ENCODE assay signal across 8 cellular contexts in the genomic region with DNA sequence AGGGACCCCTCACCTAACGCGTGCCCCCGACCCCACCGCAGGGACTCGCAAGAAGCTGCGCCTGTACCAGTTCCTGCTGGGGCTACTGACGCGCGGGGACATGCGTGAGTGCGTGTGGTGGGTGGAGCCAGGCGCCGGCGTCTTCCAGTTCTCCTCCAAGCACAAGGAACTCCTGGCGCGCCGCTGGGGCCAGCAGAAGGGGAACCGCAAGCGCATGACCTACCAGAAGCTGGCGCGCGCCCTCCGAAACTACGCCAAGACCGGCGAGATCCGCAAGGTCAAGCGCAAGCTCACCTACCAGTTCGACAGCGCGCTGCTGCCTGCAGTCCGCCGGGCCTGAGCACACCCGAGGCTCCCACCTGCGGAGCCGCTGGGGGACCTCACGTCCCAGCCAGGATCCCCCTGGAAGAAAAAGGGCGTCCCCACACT. TPM values are rescaled to one million over a fixed set of nuclear protein-coding genes. Genes with fewer than 3 reads are reported as not detected.
DNase-seq lines count a peak whose midpoint lies in the region; ATAC-seq and TF ChIP-seq lines count a peak whose summit lies in the region.

No MANE protein-coding gene starts in this region.

- H3K9me3 Mint-ChIP-seq in CD4-positive, alpha-beta memory T cell = no peaks in the 10 kb centered on the region

- peak overlapping the region in 1 of 7 donors; percentile 13 for H3K27ac Mint-ChIP-seq in CD4-positive, alpha-beta memory T cell

- H3K4me1 Mint-ChIP-seq in CD4-positive, alpha-beta memory T cell = peaks cover 6 to 20% (median 12%) of the 10 kb centered on the region in 4 donors

- no peak for TF ChIP-seq CTCF in brain microvascular endothelial cell (IDR thresholded peaks at IDR 0.05; ENCODE audit: low read depth, low read length, missing control alignments)

- CTCF ChIA-PET in CD4-positive, alpha-beta memory T cell (lab: Charles Lee; ENCODE audit: partially characterized antibody) = interaction anchor here (1.0 to 1.6 kb wide), 2 partner anchors 59 to 356 kb away, joined by 3 read pairs; no protein-coding TSS in a partner anchor

- no peaks in the 10 kb centered on the region for H3K27me3 ChIP-seq in CD4-positive, alpha-beta memory T cell (ENCODE audit: insufficient read depth, low read length)
- H3K27me3 ChIP-seq in brain microvascular endothelial cell (replicated peaks) = peaks cover 14% of the 10 kb centered on the region

- H3K27me3 Mint-ChIP-seq in CD4-positive, alpha-beta memory T cell = peaks cover 4 to 19% of the 10 kb centered on the region in 2 donors

- peak overlapping the region; percentile 25 to 77 (median 59) for H3K4me3 Mint-ChIP-seq in CD4-positive, alpha-beta memory T cell

- in situ Hi-C loops in brain microvascular endothelial cell (cut with HindIII; ENCODE audit: low pct_ligation_motif_present, low sequenced_read_pairs) = no loop called here

- no peaks in the 10 kb centered on the region for H3K36me3 Mint-ChIP-seq in CD4-positive, alpha-beta memory T cell

- no peak overlapping the region for H3K27ac ChIP-seq in CD4-positive, alpha-beta memory T cell (ENCODE audit: low read depth, low read length)
- no peak overlapping the region for H3K27ac ChIP-seq in brain microvascular endothelial cell

- peak in 4 of 5 donors; percentile 24 to 32 (median 26) for DNase-seq in CD4-positive, alpha-beta memory T cell
- DNase-seq in NOMO-1 (lab: John Stamatoyannopoulos, UW; ENCODE audit: unreplicated experiment in 2 of 2) (peak; percentile 93 to 96), brain microvascular endothelial cell (peak; percentile 73), skeletal muscle cell (ENCODE audit: low read depth) (peak; percentile 44), NCI-H2029 (lab: John Stamatoyannopoulos, UW) (no peak)

- ATAC-seq in GM18861 (IDR thresholded peaks at IDR 0.05; ENCODE audit: unreplicated experiment) (no peak), HG03196 (IDR thresholded peaks at IDR 0.05; ENCODE audit: unreplicated experiment) (no peak)

- no peaks in the 10 kb centered on the region for H3K9me3 ChIP-seq in CD4-positive, alpha-beta memory T cell (ENCODE audit: control insufficient read depth in 1 of 2, low read length in 2 of 2)
- no peaks in the 10 kb centered on the region for H3K9me3 ChIP-seq in iPS-18c (ENCODE audit: control insufficient read depth, insufficient read depth, low read length)

- intact Hi-C loops in CD4-positive, alpha-beta memory T cell (cut with micrococcal nuclease) = no loop called here

- H3K4me3 ChIP-seq in CD4-positive, alpha-beta memory T cell (ENCODE audit: low read length in 2 of 2) = no peak overlapping the region
- peak overlapping the region; percentile 24 for H3K4me3 ChIP-seq in brain microvascular endothelial cell (ENCODE audit: low read depth, low read length)
- peak overlapping the region; percentile 31; the same call in 1 of the 2 replicates for H3K4me3 ChIP-seq in iPS-18c (ENCODE audit: insufficient read depth, low read depth, low read length)
- H3K4me3 ChIP-seq in skeletal muscle cell (ENCODE audit: low read depth, low read length) = peak overlapping the region; percentile 29

- POLR2A ChIA-PET in CD4-positive, alpha-beta memory T cell (lab: Charles Lee; ENCODE audit: partially characterized antibody) = no interaction called here

- no peaks in the 10 kb centered on the region for H3K36me3 ChIP-seq in CD4-positive, alpha-beta memory T cell (ENCODE audit: insufficient read depth, low read length)
- H3K36me3 ChIP-seq in brain microvascular endothelial cell (replicated peaks) = no peaks in the 10 kb centered on the region

- peaks cover 13% of the 10 kb centered on the region for H3K4me1 ChIP-seq in CD4-positive, alpha-beta memory T cell (ENCODE audit: insufficient read depth, low read length)

RNA-seq across cellular contexts. Expression of gene MYBPC2, which starts 4.7 kb away (rescaled TPM):
- total RNA-seq in CD4-positive, alpha-beta memory T cell = not detected
- polyA plus RNA-seq in CD4-positive, alpha-beta memory T cell = under 1 TPM in 1 of 2 donors, not detected in 1; 0.10 TPM

RNA-seq across cellular contexts. Expression of gene SPIB, which starts 9.3 kb away (rescaled TPM):
- total RNA-seq in CD4-positive, alpha-beta memory T cell = not detected
- polyA plus RNA-seq in CD4-positive, alpha-beta memory T cell = 1 to 10 TPM in 1 of 2 donors, not detected in 1; 1.9 TPM

RNA-seq across cellular contexts. Expression of gene POLD1, which starts 43.9 kb away (rescaled TPM):
- 10 to 100 TPM; 40.4 to 41.1 TPM for total RNA-seq in CD4-positive, alpha-beta memory T cell
- 10 to 100 TPM; 29.3 to 30.7 TPM for polyA plus RNA-seq in CD4-positive, alpha-beta memory T cell

RNA-seq across cellular contexts. Expression of gene EMC10, which starts 48.3 kb away (rescaled TPM):
- total RNA-seq in CD4-positive, alpha-beta memory T cell = 10 to 100 TPM; 83.7 to 92.6 TPM
- 10 to 100 TPM in 1 of 2 donors, 1 to 10 TPM in 1; 7.8 to 10.1 TPM for polyA plus RNA-seq in CD4-positive, alpha-beta memory T cell

RNA-seq across cellular contexts. Expression of gene GARIN5A, which starts 48.6 kb away (rescaled TPM):
- total RNA-seq in CD4-positive, alpha-beta memory T cell = under 1 TPM in 1 of 2 experiments, not detected in 1; 0.61 TPM
- polyA plus RNA-seq in CD4-positive, alpha-beta memory T cell = under 1 TPM; 0.39 to 0.44 TPM

Comparison
In these comparisons a context has a peak if more than half of its experiments do, and no peak if none do; other contexts are left out.
1. H3K4me3 ChIP-seq: peak in brain microvascular endothelial cell (single experiment), iPS-18c (single experiment) and skeletal muscle cell (single experiment); none in CD4-positive, alpha-beta memory T cell (0 of 2).